2 cellular contexts compared by ENCODE assay signal in the genomic region with DNA sequence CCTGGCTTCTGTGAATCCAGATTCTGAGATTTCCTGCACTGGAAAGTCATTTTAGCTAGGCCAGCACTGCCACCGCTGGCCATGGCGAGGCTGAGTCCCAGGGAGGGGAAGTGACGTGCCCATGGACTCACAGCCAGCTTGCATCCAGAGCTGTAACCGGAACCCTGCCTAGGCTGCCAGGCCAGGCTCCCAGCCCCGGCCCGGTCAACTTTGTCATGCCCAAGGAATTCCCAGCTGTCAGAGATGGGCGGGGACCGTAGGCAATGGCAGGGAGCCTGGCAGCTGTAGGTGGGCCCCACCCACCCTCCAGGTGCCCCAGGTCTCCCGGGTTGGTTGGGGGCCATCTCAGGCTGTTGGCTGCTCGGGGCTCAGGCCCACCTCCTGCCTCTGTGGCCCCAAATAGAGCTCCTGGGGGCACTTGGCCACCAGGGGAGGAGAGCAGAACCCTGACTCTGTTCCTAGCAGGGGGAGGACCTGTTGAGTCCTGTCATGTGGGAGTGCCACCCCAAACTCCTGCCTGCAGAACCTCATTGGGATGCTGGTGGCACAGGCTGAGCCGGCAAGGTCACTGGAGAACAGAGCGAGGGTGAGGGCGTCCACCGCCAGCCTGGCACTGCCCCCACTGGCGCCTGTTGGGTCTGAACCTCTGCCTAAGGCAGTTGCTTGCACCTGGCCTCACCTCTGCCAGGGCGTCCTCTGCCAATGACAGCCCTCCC.
TF ChIP-seq lines count a peak whose summit lies in the region.

No MANE protein-coding gene starts in this region.

TF ChIP-seq in Ishikawa, 13 proteins besides CTCF, POLR2A, EP300 and RAD21 (continued from another document):
- TF ChIP-seq, protein P1, sequence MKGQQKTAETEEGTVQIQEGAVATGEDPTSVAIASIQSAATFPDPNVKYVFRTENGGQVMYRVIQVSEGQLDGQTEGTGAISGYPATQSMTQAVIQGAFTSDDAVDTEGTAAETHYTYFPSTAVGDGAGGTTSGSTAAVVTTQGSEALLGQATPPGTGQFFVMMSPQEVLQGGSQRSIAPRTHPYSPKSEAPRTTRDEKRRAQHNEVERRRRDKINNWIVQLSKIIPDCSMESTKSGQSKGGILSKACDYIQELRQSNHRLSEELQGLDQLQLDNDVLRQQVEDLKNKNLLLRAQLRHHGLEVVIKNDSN (IDR thresholded peaks at IDR 0.05), result peak; percentile 45
- no peak for TF ChIP-seq EGR1 (IDR thresholded peaks at IDR 0.05)
- peak; percentile 95 for TF ChIP-seq TEAD4 (IDR thresholded peaks at IDR 0.05)
- TF ChIP-seq CEBPB (IDR thresholded peaks at IDR 0.05), result peak; percentile 7; the same call in 1 of the 2 replicates
- TF ChIP-seq FOXM1 (IDR thresholded peaks at IDR 0.05; ENCODE audit: borderline replicate concordance, low read depth), result no peak
- TF ChIP-seq ZBTB7A (IDR thresholded peaks at IDR 0.05; ENCODE audit: low read depth), result peak; percentile 82
- TF ChIP-seq, protein P2, sequence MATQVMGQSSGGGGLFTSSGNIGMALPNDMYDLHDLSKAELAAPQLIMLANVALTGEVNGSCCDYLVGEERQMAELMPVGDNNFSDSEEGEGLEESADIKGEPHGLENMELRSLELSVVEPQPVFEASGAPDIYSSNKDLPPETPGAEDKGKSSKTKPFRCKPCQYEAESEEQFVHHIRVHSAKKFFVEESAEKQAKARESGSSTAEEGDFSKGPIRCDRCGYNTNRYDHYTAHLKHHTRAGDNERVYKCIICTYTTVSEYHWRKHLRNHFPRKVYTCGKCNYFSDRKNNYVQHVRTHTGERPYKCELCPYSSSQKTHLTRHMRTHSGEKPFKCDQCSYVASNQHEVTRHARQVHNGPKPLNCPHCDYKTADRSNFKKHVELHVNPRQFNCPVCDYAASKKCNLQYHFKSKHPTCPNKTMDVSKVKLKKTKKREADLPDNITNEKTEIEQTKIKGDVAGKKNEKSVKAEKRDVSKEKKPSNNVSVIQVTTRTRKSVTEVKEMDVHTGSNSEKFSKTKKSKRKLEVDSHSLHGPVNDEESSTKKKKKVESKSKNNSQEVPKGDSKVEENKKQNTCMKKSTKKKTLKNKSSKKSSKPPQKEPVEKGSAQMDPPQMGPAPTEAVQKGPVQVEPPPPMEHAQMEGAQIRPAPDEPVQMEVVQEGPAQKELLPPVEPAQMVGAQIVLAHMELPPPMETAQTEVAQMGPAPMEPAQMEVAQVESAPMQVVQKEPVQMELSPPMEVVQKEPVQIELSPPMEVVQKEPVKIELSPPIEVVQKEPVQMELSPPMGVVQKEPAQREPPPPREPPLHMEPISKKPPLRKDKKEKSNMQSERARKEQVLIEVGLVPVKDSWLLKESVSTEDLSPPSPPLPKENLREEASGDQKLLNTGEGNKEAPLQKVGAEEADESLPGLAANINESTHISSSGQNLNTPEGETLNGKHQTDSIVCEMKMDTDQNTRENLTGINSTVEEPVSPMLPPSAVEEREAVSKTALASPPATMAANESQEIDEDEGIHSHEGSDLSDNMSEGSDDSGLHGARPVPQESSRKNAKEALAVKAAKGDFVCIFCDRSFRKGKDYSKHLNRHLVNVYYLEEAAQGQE (IDR thresholded peaks at IDR 0.05; ENCODE audit: low read depth), result no peak
- TF ChIP-seq NFIC (IDR thresholded peaks at IDR 0.05), result peak; percentile 80
- TF ChIP-seq YY1 (IDR thresholded peaks at IDR 0.05; ENCODE audit: low read depth), result peak; percentile 72
- peak; percentile 90 for TF ChIP-seq TCF12 (IDR thresholded peaks at IDR 0.05; ENCODE audit: low read depth)
- peak; percentile 74 for TF ChIP-seq CREB1 (IDR thresholded peaks at IDR 0.05; ENCODE audit: low read depth)

TF ChIP-seq in K562, 482 proteins besides CTCF, POLR2A, EP300 and RAD21 (continued from another document):
- TF ChIP-seq, protein P3, sequence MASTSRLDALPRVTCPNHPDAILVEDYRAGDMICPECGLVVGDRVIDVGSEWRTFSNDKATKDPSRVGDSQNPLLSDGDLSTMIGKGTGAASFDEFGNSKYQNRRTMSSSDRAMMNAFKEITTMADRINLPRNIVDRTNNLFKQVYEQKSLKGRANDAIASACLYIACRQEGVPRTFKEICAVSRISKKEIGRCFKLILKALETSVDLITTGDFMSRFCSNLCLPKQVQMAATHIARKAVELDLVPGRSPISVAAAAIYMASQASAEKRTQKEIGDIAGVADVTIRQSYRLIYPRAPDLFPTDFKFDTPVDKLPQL (IDR thresholded peaks at IDR 0.05; ENCODE audit: extremely low read depth, insufficient read length), result no peak
- TF ChIP-seq RCOR1 (IDR thresholded peaks at IDR 0.05; ENCODE audit: borderline replicate concordance in 1 of 2, low read depth in 2 of 2, low read length in 2 of 2), result peak in 1 of 2 experiments; percentile 8; a peak in 1 of 4 replicates
